Comparison of ENCODE assay signal across 17 cellular contexts in genomic region chr4:76850010-76850441, GRCh38. TPM values are rescaled to one million over a fixed set of nuclear protein-coding genes. Genes with fewer than 3 reads are reported as not detected.
DNase-seq lines count a peak whose midpoint lies in the region; ATAC-seq, FAIRE-seq and TF ChIP-seq lines count a peak whose summit lies in the region.
"Had no signal": no experiment of that assay in that cellular context is flagged by ENCODE, and none has a peak within 500 bp of the region (broad histone marks: within the 10 kb centered on the region; RNA-seq: fewer than 3 reads in every experiment).

No MANE protein-coding gene starts in this region.

- no peak for ATAC-seq in gastroesophageal sphincter

- intact Hi-C loops in tibial artery (cut with DNase I; ENCODE audit: low total_unique reads), result no loop called here

- no peak for FAIRE-seq in urothelium cell line (lab: Jason Lieb, UNC)
- FAIRE-seq: A204.1 had no signal

- 20 to 28% methylated on average over 4 of the region's 4 CpGs for WGBS in gastroesophageal sphincter (ENCODE audit: low coverage in 1 of 2), 2 donors

- H3K36me3 ChIP-seq in tibial artery (no peaks in the 10 kb centered on the region), right atrium auricular region (no peaks in the 10 kb centered on the region), gastroesophageal sphincter (no peaks in the 10 kb centered on the region)
- H3K36me3 ChIP-seq: transverse colon had no signal

- TF ChIP-seq EP300 in gastroesophageal sphincter (IDR thresholded peaks at IDR 0.05), result no peak

- no peak for TF ChIP-seq POLR2A in gastroesophageal sphincter (IDR thresholded peaks at IDR 0.05)

- DNase-seq in NCI-H2171 treated with DMSO at 0.1 percent for 48 hours (lab: John Stamatoyannopoulos, UW) (peak; percentile 12), NCI-H2171 (lab: John Stamatoyannopoulos, UW) (no peak), T1000 (lab: John Stamatoyannopoulos, UW) (peak; percentile 54), foreskin fibroblast (peak; percentile 79 to 91), urothelium cell line (ENCODE audit: low spot score) (peak; percentile 69), tibial artery (no peak), right atrium auricular region (ENCODE audit: low spot score) (no peak)
- DNase-seq: activated CD8-positive, alpha-beta memory T cell treated with anti-CD3 and anti-CD28 coated beads, Interleukin-2, amount 50 U/mL, for 48 hours; head of caudate nucleus; KG1; naive B cell; NCI-H82; stimulated activated CD4-positive, alpha-beta T cell treated with anti-CD3 and anti-CD28 coated beads, Interleukin-4, amount 100 ng/mL, for 1 hour; transverse colon had no signal

- H3K4me1 ChIP-seq in tibial artery, result peaks cover 0 to 9% (median 4%) of the 10 kb centered on the region in 4 donors
- no peaks in the 10 kb centered on the region for H3K4me1 ChIP-seq in right atrium auricular region
- no peaks in the 10 kb centered on the region for H3K4me1 ChIP-seq in gastroesophageal sphincter

- H3K9me3 ChIP-seq in tibial artery (no peaks in the 10 kb centered on the region), right atrium auricular region (no peaks in the 10 kb centered on the region), gastroesophageal sphincter (no peaks in the 10 kb centered on the region)
- H3K9me3 ChIP-seq: transverse colon had no signal

- no peak overlapping the region for H3K27ac ChIP-seq in tibial artery
- H3K27ac ChIP-seq in right atrium auricular region, result no peak overlapping the region
- H3K27ac ChIP-seq in gastroesophageal sphincter, result no peak overlapping the region
- H3K27ac ChIP-seq: transverse colon had no signal

- TF ChIP-seq CTCF in foreskin fibroblast (IDR thresholded peaks at IDR 0.05; ENCODE audit: low read depth, low read length) (no peak), tibial artery (IDR thresholded peaks at IDR 0.05) (no peak), right atrium auricular region (IDR thresholded peaks at IDR 0.05) (no peak), gastroesophageal sphincter (IDR thresholded peaks at IDR 0.05) (no peak)

- H3K4me3 ChIP-seq in foreskin fibroblast (ENCODE audit: low read depth in 1 of 2, low read length in 2 of 2), result no peak overlapping the region
- no peak overlapping the region for H3K4me3 ChIP-seq in tibial artery
- no peak overlapping the region for H3K4me3 ChIP-seq in right atrium auricular region
- no peak overlapping the region for H3K4me3 ChIP-seq in gastroesophageal sphincter
- H3K4me3 ChIP-seq: transverse colon had no signal

- no peaks in the 10 kb centered on the region for H3K27me3 ChIP-seq in tibial artery
- no peaks in the 10 kb centered on the region for H3K27me3 ChIP-seq in right atrium auricular region
- H3K27me3 ChIP-seq in gastroesophageal sphincter, result no peaks in the 10 kb centered on the region
- H3K27me3 ChIP-seq: transverse colon had no signal

RNA-seq across cellular contexts. Expression of gene SOWAHB, which starts 47.9 kb away (rescaled TPM):
- total RNA-seq in right atrium auricular region, result not detected
- total RNA-seq in gastroesophageal sphincter, result 1 to 10 TPM in 1 of 4 donors, under 1 TPM in 1, not detected in 2; 0.62 to 1.8 TPM
- total RNA-seq: T-helper 1 cell treated with Interleukin-12 subunit alpha and Interleukin-12 subunit beta and Interleukin-4 antibody, amounts not matched to agents 30 ng/mL and 1 ng/mL, for 36 hours had no signal

Comparison
In these comparisons a context has a peak if more than half of its experiments do, and no peak if none do; other contexts are left out.
1. DNase-seq: peak in NCI-H2171 treated with DMSO at 0.1 percent for 48 hours (single experiment), T1000 (single experiment), foreskin fibroblast (2 of 2) and urothelium cell line (single experiment); none in NCI-H2171 (single experiment), tibial artery (0 of 2) and right atrium auricular region (single experiment).